ENCODE assay signal across 1 cellular context in genomic region chr3:147398841-147399534, GRCh38.
TF ChIP-seq lines count a peak whose summit lies in the region.

No MANE protein-coding gene starts in this region.

TF ChIP-seq in GM23338, 12 proteins besides CTCF, POLR2A, EP300 and RAD21 (continued from another document):
- no peak for TF ChIP-seq REST (IDR thresholded peaks at IDR 0.05; ENCODE audit: unreplicated experiment)
- TF ChIP-seq STAT1 (IDR thresholded peaks at IDR 0.05; ENCODE audit: unreplicated experiment) = no peak
- no peak for TF ChIP-seq EZH2 (IDR thresholded peaks at IDR 0.05; ENCODE audit: low read depth, unreplicated experiment)
- TF ChIP-seq JUNB (IDR thresholded peaks at IDR 0.05; ENCODE audit: unreplicated experiment) = no peak
